Comparison of ENCODE assay signal across 2 cellular contexts in genomic region chr16:89836484-89836883, GRCh38.
TF ChIP-seq lines count a peak whose summit lies in the region.

No MANE protein-coding gene starts in this region.

TF ChIP-seq in HEK293, 187 proteins besides CTCF, POLR2A, EP300 and RAD21:
- peak; percentile 38; the same call in 1 of the 2 replicates for TF ChIP-seq EGR2 (tag by site-specific recombination; IDR thresholded peaks at IDR 0.05; ENCODE audit: low read depth)
- peak; percentile 34; the same call in 1 of the 2 replicates for TF ChIP-seq ZFHX2 (tag by site-specific recombination; conservative IDR thresholded peaks at IDR 0.05)
TF ChIP-seq in HEK293: peak in this region for 2; not testable (repeated sequence) for 185.

TF ChIP-seq in WTC11, 78 proteins besides CTCF, POLR2A, EP300 and RAD21:
- 0 out of 2 replicates have a peak, but pooled peaks have one; percentile 20 for TF ChIP-seq GABPB1 (CRISPR knock-in tag; IDR thresholded peaks at IDR 0.05)
